1 cellular context compared by ENCODE assay signal in genomic region chr15:74901612-74902063, GRCh38.
A peak's percentile ranks its signal among the peaks of the same experiment; 100 is the strongest.
TF ChIP-seq lines count a peak whose summit lies in the region.

No MANE protein-coding gene starts in this region.

TF ChIP-seq in K562, 482 proteins besides CTCF, POLR2A, EP300 and RAD21 (continues in another document):
- TF ChIP-seq ATF1 (CRISPR knock-in tag; IDR thresholded peaks at IDR 0.05) (no peak), ATF1 (tag; IDR thresholded peaks at IDR 0.05) (no peak), TAF1 (IDR thresholded peaks at IDR 0.05; ENCODE audit: control insufficient read depth, extremely low read depth, insufficient read depth, low read length, severe bottlenecking) (no peak), ZNF592 (IDR thresholded peaks at IDR 0.05) (peak; percentile 20; the same call in 1 of the 2 replicates), SMC3 (conservative IDR thresholded peaks at IDR 0.05; ENCODE audit: insufficient read depth, low read depth, low read length) (peak; percentile 48), TRIM25 (IDR thresholded peaks at IDR 0.05; ENCODE audit: borderline replicate concordance) (no peak), BRCA1 (IDR thresholded peaks at IDR 0.05) (no peak), BRCA1 (CRISPR knock-in tag; IDR thresholded peaks at IDR 0.05) (no peak), SMAD4 (CRISPR knock-in tag; conservative IDR thresholded peaks at IDR 0.05) (no peak), RBM34 (IDR thresholded peaks at IDR 0.05; ENCODE audit: borderline replicate concordance, insufficient read depth, low read length) (no peak), NCOR1 (IDR thresholded peaks at IDR 0.05) (0 out of 2 replicates have a peak, but pooled peaks have one; percentile 8), ZFP1 (CRISPR knock-in tag; IDR thresholded peaks at IDR 0.05) (no peak), MNT (conservative IDR thresholded peaks at IDR 0.05) (peak; percentile 36 to 40; a peak in 2 of 4 replicates), ZBTB34 (CRISPR knock-in tag; IDR thresholded peaks at IDR 0.05) (no peak), GTF2A2 (tag; IDR thresholded peaks at IDR 0.05) (no peak), CTCFL (IDR thresholded peaks at IDR 0.05; ENCODE audit: borderline replicate concordance, insufficient read depth, low read depth, low read length, poor library complexity, severe bottlenecking) (peak; percentile 17), ZBED1 (IDR thresholded peaks at IDR 0.05) (no peak), KLF10 (CRISPR knock-in tag; IDR thresholded peaks at IDR 0.05) (no peak), MECOM (CRISPR knock-in tag; IDR thresholded peaks at IDR 0.05) (no peak), CHCHD3 (CRISPR knock-in tag; IDR thresholded peaks at IDR 0.05) (no peak), ZNF217 (CRISPR knock-in tag; IDR thresholded peaks at IDR 0.05) (no peak), XRCC5 (IDR thresholded peaks at IDR 0.05; ENCODE audit: low read depth, low read length) (peak; percentile 30; the same call in 1 of the 2 replicates), DEAF1 (CRISPR knock-in tag; IDR thresholded peaks at IDR 0.05) (peak; percentile 38; the same call in 1 of the 2 replicates), CBX2 (IDR thresholded peaks at IDR 0.05; ENCODE audit: insufficient read depth, low read length, poor library complexity, severe bottlenecking) (no peak), CHD4 (IDR thresholded peaks at IDR 0.05; ENCODE audit: insufficient read depth, insufficient replicate concordance, low read depth, low read length, poor library complexity, severe bottlenecking) (no peak), ETV6 (IDR thresholded peaks at IDR 0.05; ENCODE audit: borderline replicate concordance in 1 of 2, low read depth in 2 of 2, low read length in 1 of 2) (no peak), ETV6 (CRISPR knock-in tag; IDR thresholded peaks at IDR 0.05; ENCODE audit: borderline replicate concordance) (no peak), MED1 (CRISPR knock-in tag; IDR thresholded peaks at IDR 0.05; ENCODE audit: borderline replicate concordance) (no peak), STAG1 (CRISPR knock-in tag; IDR thresholded peaks at IDR 0.05; ENCODE audit: borderline replicate concordance) (no peak), SOX6 (IDR thresholded peaks at IDR 0.05) (peak; percentile 31), ARHGAP35 (IDR thresholded peaks at IDR 0.05; ENCODE audit: partially characterized antibody) (no peak), TBP (optimal IDR thresholded peaks at IDR 0.05; ENCODE audit: low read depth, low read length) (no peak), ZNF121 (CRISPR knock-in tag; conservative IDR thresholded peaks at IDR 0.05) (no peak), TBL1XR1 (IDR thresholded peaks at IDR 0.05; ENCODE audit: low read length in 2 of 2) (peak in 1 of 2 experiments; percentile 46; a peak in 1 of 4 replicates), ZBTB9 (CRISPR knock-in tag; IDR thresholded peaks at IDR 0.05) (0 out of 2 replicates have a peak, but pooled peaks have one; percentile 26), SIRT6 (IDR thresholded peaks at IDR 0.05; ENCODE audit: low read depth, low read length) (no peak), NFIX (CRISPR knock-in tag; IDR thresholded peaks at IDR 0.05; ENCODE audit: low read depth) (no peak), BHLHE40 (IDR thresholded peaks at IDR 0.05; ENCODE audit: low read length) (no peak), CUX1 (CRISPR knock-in tag; IDR thresholded peaks at IDR 0.05) (no peak), MCM5 (IDR thresholded peaks at IDR 0.05; ENCODE audit: low read depth) (no peak), E2F4 (CRISPR knock-in tag; IDR thresholded peaks at IDR 0.05; ENCODE audit: low read depth) (no peak)
